Comparison of ENCODE assay signal across 14 cellular contexts in the genomic region with DNA sequence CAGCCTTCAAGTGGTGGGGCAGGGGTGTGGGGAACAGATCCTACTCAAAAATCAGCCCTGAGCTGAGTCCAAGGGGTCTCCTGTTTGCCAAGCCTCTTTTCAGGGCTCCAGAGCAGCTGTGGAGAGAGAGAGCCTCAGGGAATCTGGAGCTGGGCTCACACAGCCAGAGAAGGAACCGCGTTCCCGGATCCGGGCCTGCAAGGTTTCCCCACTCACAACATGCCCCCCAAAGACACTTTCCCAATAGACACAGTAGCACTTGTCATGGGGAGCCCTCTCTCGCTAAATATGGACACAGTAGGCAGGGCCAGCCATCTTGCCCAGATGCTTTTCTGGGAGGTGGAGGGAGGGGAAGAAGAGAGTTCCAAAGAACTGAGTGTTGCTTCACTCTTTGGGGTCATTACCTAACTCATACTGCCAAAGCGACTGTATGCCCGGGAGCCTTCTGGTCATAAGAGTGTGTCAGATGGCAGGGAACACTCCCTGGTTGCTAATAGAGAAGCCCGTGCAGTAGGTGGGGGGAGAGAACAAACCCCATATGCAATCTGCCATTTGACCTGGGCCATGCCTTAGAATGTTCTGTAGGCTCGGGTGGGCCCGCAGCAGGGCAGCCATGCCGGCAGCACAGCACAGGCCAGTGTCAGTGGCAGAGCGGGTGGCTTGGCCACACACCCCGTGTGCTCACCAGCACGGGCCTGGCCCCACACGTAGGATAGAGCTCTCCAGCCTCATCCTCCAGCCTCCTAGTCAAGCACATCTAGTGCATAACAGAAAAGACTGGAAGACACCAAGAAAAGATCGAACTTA.
A peak's percentile ranks its signal among the peaks of the same experiment; 100 is the strongest.
DNase-seq lines count a peak whose midpoint lies in the region; ATAC-seq and TF ChIP-seq lines count a peak whose summit lies in the region.
"Had no signal": no experiment of that assay in that cellular context is flagged by ENCODE, and none has a peak within 500 bp of the region (broad histone marks: within the 10 kb centered on the region; RNA-seq: fewer than 3 reads in every experiment).

No MANE protein-coding gene starts in this region.

- H3K4me3 ChIP-seq in cardiac muscle cell (no peak overlapping the region), gastrocnemius medialis (no peak overlapping the region)
- H3K4me3 ChIP-seq: colonic mucosa, transverse colon had no signal

- TF ChIP-seq CTCF in cardiac muscle cell (IDR thresholded peaks at IDR 0.05; ENCODE audit: low read depth, low read length), result no peak
- TF ChIP-seq CTCF in gastrocnemius medialis (IDR thresholded peaks at IDR 0.05 in 4 of 5, conservative IDR thresholded peaks at IDR 0.05 in 1 of 5), result no peak

- peak in 1 of 2 donors; percentile 57 for TF ChIP-seq POLR2A in gastrocnemius medialis (IDR thresholded peaks at IDR 0.05)

- DNase-seq in GM04504 (ENCODE audit: low read depth) (peak; percentile 19), RPMI7951 (ENCODE audit: low read depth) (peak; percentile 89), cardiac muscle cell (ENCODE audit: low read depth in 1 of 2, low spot score in 1 of 2) (peak in 1 of 2 donors; percentile 61), gastrocnemius medialis (peak; percentile 89 to 94), Kasumi-1 (lab: John Stamatoyannopoulos, UW) (no peak)
- DNase-seq: colonic mucosa; DMS79; stimulated activated CD4-positive, alpha-beta T cell treated with anti-CD3 and anti-CD28 coated beads, Interleukin-4, amount 100 ng/mL, for 24 hours; transverse colon had no signal

- in situ Hi-C loops in gastrocnemius medialis (cut with MboI; ENCODE audit: low sequenced_read_pairs in 4 of 4), result loop anchor here in 1 of 4 donors (25.0 kb wide), 1 partner anchor 102 kb away; no protein-coding TSS in a partner anchor

- H3K27me3 ChIP-seq in cardiac muscle cell, result no peaks in the 10 kb centered on the region
- H3K27me3 ChIP-seq in gastrocnemius medialis, result no peaks in the 10 kb centered on the region
- H3K27me3 ChIP-seq: colonic mucosa, transverse colon had no signal

- no peaks in the 10 kb centered on the region for H3K36me3 ChIP-seq in cardiac muscle cell
- H3K36me3 ChIP-seq in gastrocnemius medialis, result no peaks in the 10 kb centered on the region
- H3K36me3 ChIP-seq: colonic mucosa, transverse colon had no signal

- ATAC-seq in gastrocnemius medialis, result peak; percentile 92 to 96
- ATAC-seq in GM19397 (IDR thresholded peaks at IDR 0.05; ENCODE audit: unreplicated experiment), result no peak
- ATAC-seq in GM18870 (IDR thresholded peaks at IDR 0.05; ENCODE audit: unreplicated experiment), result no peak
- no peak for ATAC-seq in HG03097 (IDR thresholded peaks at IDR 0.05; ENCODE audit: low FRiP score, unreplicated experiment)
- ATAC-seq: natural killer cell treated with Interleukin-12 subunit alpha and Interleukin-12 subunit beta and Interleukin-15 and Interleukin-18, amount 100 ng/mL, for 72 hours had no signal

- H3K27ac ChIP-seq in cardiac muscle cell (peak overlapping the region; percentile 14), gastrocnemius medialis (peak overlapping the region; percentile 86 to 90 (median 90))
- H3K27ac ChIP-seq: colonic mucosa, VCaP had no signal

- H3K4me1 ChIP-seq in cardiac muscle cell (ENCODE audit: low read depth) (peaks cover 25% of the 10 kb centered on the region), gastrocnemius medialis (peaks cover 64 to 77% of the 10 kb centered on the region in 2 donors)
- H3K4me1 ChIP-seq: colonic mucosa had no signal

- H3K9me3 ChIP-seq in cardiac muscle cell (ENCODE audit: low read depth) (no peaks in the 10 kb centered on the region), gastrocnemius medialis (no peaks in the 10 kb centered on the region)
- H3K9me3 ChIP-seq: colonic mucosa, transverse colon had no signal

- intact Hi-C loops in gastrocnemius medialis (cut with DNase I; ENCODE audit: low total_unique reads), result loop anchor here (1.0 to 5.0 kb wide), 4 partner anchors 10 to 362 kb away; no protein-coding TSS in a partner anchor

Comparison
In these comparisons a context has a peak if more than half of its experiments do, and no peak if none do; other contexts are left out.
1. DNase-seq: peak in GM04504 (single experiment), RPMI7951 (single experiment) and gastrocnemius medialis (2 of 2); none in Kasumi-1 (0 of 2).
2. ATAC-seq: peak in gastrocnemius medialis (2 of 2); none in GM19397 (single experiment), GM18870 (single experiment) and HG03097 (single experiment).